ENCODE assay signal across 26 cellular contexts in genomic region chr7:102066476-102066875, GRCh38.
"Had no signal": no experiment of that assay in that cellular context is flagged by ENCODE, and none has a peak within 500 bp of the region (broad histone marks: within the 10 kb centered on the region; RNA-seq: fewer than 3 reads in every experiment).

No MANE protein-coding gene starts in this region.

- FAIRE-seq: bronchial epithelial cell, kidney had no signal

- H3K4me3 Mint-ChIP-seq: activated naive CD8-positive, alpha-beta T cell; activated T-cell treated with anti-CD3 and anti-CD28 coated beads, Interleukin-2, amount 50 U/mL, for 72 hours; effector memory CD8-positive, alpha-beta T cell; immature natural killer cell; naive thymus-derived CD8-positive, alpha-beta T cell; neural crest cell had no signal

- DNase-seq: activated CD4-positive, alpha-beta T cell treated with anti-CD3 and anti-CD28 coated beads for 4 hours; activated CD4-positive, alpha-beta T cell treated with anti-CD3 and anti-CD28 coated beads, Interleukin-2, amount 50 U/mL, for 4 hours; activated effector memory CD4-positive, alpha-beta T cell treated with Interleukin-2 at 50 U/mL for 16 hours; activated naive CD4-positive, alpha-beta T cell treated with Interleukin-2 at 50 U/mL for 16 hours; activated T-cell treated with anti-CD3 and anti-CD28 coated beads for 4 hours; activated T-cell treated with anti-CD3 and anti-CD28 coated beads, Interleukin-2, amount 50 U/mL, for 72 hours; anterior cingulate cortex; cerebellar nuclear complex; effector memory CD8-positive, alpha-beta T cell; foreskin fibroblast; hippocampal formation; immature natural killer cell; kidney; left colon; naive thymus-derived CD8-positive, alpha-beta T cell; nucleus accumbens; right cardiac atrium; stimulated activated CD4-positive, alpha-beta T cell treated with anti-CD3 and anti-CD28 coated beads, Interleukin-2, amount 100 ng/mL, for 48 hours; stimulated activated naive CD8-positive, alpha-beta T cell treated with anti-CD3 and anti-CD28 coated beads, Interleukin-15, Interleukin-2, amounts not matched to agents 100 U/mL and 50 U/mL, for 24 hours; testis; trophoblast cell; uterus had no signal

- H3K9me3 Mint-ChIP-seq: activated T-cell treated with anti-CD3 and anti-CD28 coated beads, Interleukin-2, amount 50 U/mL, for 72 hours; effector memory CD8-positive, alpha-beta T cell; immature natural killer cell; neural crest cell had no signal

- H3K27me3 Mint-ChIP-seq: activated naive CD8-positive, alpha-beta T cell; effector memory CD8-positive, alpha-beta T cell; naive thymus-derived CD8-positive, alpha-beta T cell had no signal

- H3K27ac Mint-ChIP-seq: activated naive CD8-positive, alpha-beta T cell; activated T-cell treated with anti-CD3 and anti-CD28 coated beads, Interleukin-2, amount 50 U/mL, for 72 hours; effector memory CD8-positive, alpha-beta T cell had no signal

- ATAC-seq: activated T-cell treated with anti-CD3 and anti-CD28 coated beads, Interleukin-2, amount 50 U/mL, for 72 hours; effector memory CD8-positive, alpha-beta T cell; esophagus mucosa; left colon; naive thymus-derived CD8-positive, alpha-beta T cell; right cardiac atrium; stimulated activated naive CD8-positive, alpha-beta T cell treated with anti-CD3 and anti-CD28 coated beads, Interleukin-15, Interleukin-2, amounts not matched to agents 100 U/mL and 50 U/mL, for 24 hours had no signal
